ENCODE assay signal across 9 cellular contexts in genomic region chr20:57747889-57748456, GRCh38. TPM values are rescaled to one million over a fixed set of nuclear protein-coding genes. Genes with fewer than 3 reads are reported as not detected.
A peak's percentile ranks its signal among the peaks of the same experiment; 100 is the strongest.
DNase-seq lines count a peak whose midpoint lies in the region; ATAC-seq and TF ChIP-seq lines count a peak whose summit lies in the region.
"Had no signal": no experiment of that assay in that cellular context is flagged by ENCODE, and none has a peak within 500 bp of the region (broad histone marks: within the 10 kb centered on the region; RNA-seq: fewer than 3 reads in every experiment).

No MANE protein-coding gene starts in this region.

- H3K27ac Mint-ChIP-seq in activated T-cell treated with anti-CD3 and anti-CD28 coated beads, Interleukin-2, amount 50 U/mL, for 24 hours, result no peak overlapping the region
- H3K27ac Mint-ChIP-seq: effector memory CD8-positive, alpha-beta T cell had no signal

- H3K4me3 Mint-ChIP-seq in activated T-cell treated with anti-CD3 and anti-CD28 coated beads, Interleukin-2, amount 50 U/mL, for 24 hours, result no peak overlapping the region

- H3K27me3 Mint-ChIP-seq in activated T-cell treated with anti-CD3 and anti-CD28 coated beads, Interleukin-2, amount 50 U/mL, for 24 hours, result peaks cover 54% of the 10 kb centered on the region

- H3K4me2 ChIP-seq in BLaER1 treated with 17β-estradiol and CSF1 and Interleukin-3, amounts not matched to agents 10 nM and 100 nM, result peak overlapping the region in 10 of 11 experiments; percentile 82 to 94 (median 89); a peak in 14 of 22 replicates

- H3K27me3 ChIP-seq in BLaER1 treated with 17β-estradiol and CSF1 and Interleukin-3, amounts not matched to agents 10 nM and 100 nM, result peaks cover 0 to 17% (median 5%) of the 10 kb centered on the region in 11 experiments; a peak in 7 of 22 replicates
- H3K27me3 ChIP-seq in sigmoid colon, result no peaks in the 10 kb centered on the region

- peak; percentile 9; the same call in 2 of the 3 replicates for ATAC-seq in SK-N-SH treated with all-trans-retinoic acid at 6 μM for 48 hours
- peak; percentile 18 to 41 for ATAC-seq in left cardiac atrium
- ATAC-seq in GM18868 (IDR thresholded peaks at IDR 0.05; ENCODE audit: unreplicated experiment), result no peak

- H3K27ac ChIP-seq in BLaER1 treated with 17β-estradiol and CSF1 and Interleukin-3, amounts not matched to agents 10 nM and 100 nM, result no peak overlapping the region
- peak overlapping the region; percentile 70 to 90 (median 82) for H3K27ac ChIP-seq in sigmoid colon

- no peak for DNase-seq in left cardiac atrium
- peak; percentile 57 for DNase-seq in sigmoid colon
- no peak for DNase-seq in retina
- no peak for DNase-seq in putamen (ENCODE audit: low spot score)
- no peak for DNase-seq in activated T-cell treated with anti-CD3 and anti-CD28 coated beads, Interleukin-2, amount 50 U/mL, for 24 hours

- TF ChIP-seq POLR2A in sigmoid colon (IDR thresholded peaks at IDR 0.05), result no peak

- peaks cover 16% of the 10 kb centered on the region for H3K4me1 Mint-ChIP-seq in activated T-cell treated with anti-CD3 and anti-CD28 coated beads, Interleukin-2, amount 50 U/mL, for 24 hours (ENCODE audit: low read depth)

- H3K9me3 Mint-ChIP-seq in activated T-cell treated with anti-CD3 and anti-CD28 coated beads, Interleukin-2, amount 50 U/mL, for 24 hours, result no peaks in the 10 kb centered on the region
- H3K9me3 Mint-ChIP-seq: effector memory CD8-positive, alpha-beta T cell had no signal

- TF ChIP-seq EP300 in sigmoid colon (IDR thresholded peaks at IDR 0.05), result no peak

- H3K36me3 ChIP-seq in BLaER1 treated with 17β-estradiol and CSF1 and Interleukin-3, amounts not matched to agents 10 nM and 100 nM, result no peaks in the 10 kb centered on the region
- no peaks in the 10 kb centered on the region for H3K36me3 ChIP-seq in sigmoid colon

- peaks cover 13 to 27% (median 18%) of the 10 kb centered on the region in 10 experiments for H3K4me1 ChIP-seq in BLaER1 treated with 17β-estradiol and CSF1 and Interleukin-3, amounts not matched to agents 10 nM and 100 nM
- H3K4me1 ChIP-seq in sigmoid colon, result peaks cover 0 to 34% (median 27%) of the 10 kb centered on the region in 4 donors

- peaks cover 0 to 6% (median 0%) of the 10 kb centered on the region in 11 experiments; a peak in 2 of 22 replicates for H3K9me3 ChIP-seq in BLaER1 treated with 17β-estradiol and CSF1 and Interleukin-3, amounts not matched to agents 10 nM and 100 nM (replicated peaks in 1 of 11)
- no peaks in the 10 kb centered on the region for H3K9me3 ChIP-seq in sigmoid colon

- H4K20me1 ChIP-seq in BLaER1 treated with 17β-estradiol and CSF1 and Interleukin-3, amounts not matched to agents 10 nM and 100 nM, result no peaks in the 10 kb centered on the region; a peak in 1 of 22 replicates

- no peaks in the 10 kb centered on the region for H3K36me3 Mint-ChIP-seq in activated T-cell treated with anti-CD3 and anti-CD28 coated beads, Interleukin-2, amount 50 U/mL, for 24 hours (ENCODE audit: low read depth)

- H3K9ac ChIP-seq in BLaER1 treated with 17β-estradiol and CSF1 and Interleukin-3, amounts not matched to agents 10 nM and 100 nM, result no peak overlapping the region

- intact Hi-C loops in left cardiac atrium (cut with DNase I) (no loop called here), sigmoid colon (cut with DNase I) (loop anchor here (2.0 to 10.0 kb wide), 4 partner anchors 29 to 211 kb away; no protein-coding TSS in a partner anchor)

- 36 to 69% methylated on average over 18 of the region's 18 CpGs for WGBS in sigmoid colon, 2 donors

- no peak overlapping the region for H3K4me3 ChIP-seq in BLaER1 treated with 17β-estradiol and CSF1 and Interleukin-3, amounts not matched to agents 10 nM and 100 nM
- H3K4me3 ChIP-seq in sigmoid colon, result peak overlapping the region in 1 of 4 donors; percentile 46

- TF ChIP-seq CTCF in sigmoid colon (IDR thresholded peaks at IDR 0.05), result no peak

TF ChIP-seq in SK-N-SH treated with all-trans-retinoic acid at 6 μM for 48 hours, 23 proteins besides CTCF, POLR2A, EP300 and RAD21:
- TF ChIP-seq CSRNP3 (CRISPR knock-in tag; IDR thresholded peaks at IDR 0.05), result no peak
- no peak for TF ChIP-seq ISL1 (CRISPR knock-in tag; IDR thresholded peaks at IDR 0.05)
- TF ChIP-seq ESRRG (CRISPR knock-in tag; IDR thresholded peaks at IDR 0.05), result no peak
- no peak for TF ChIP-seq ARNTL (CRISPR knock-in tag; IDR thresholded peaks at IDR 0.05; ENCODE audit: borderline replicate concordance, low read depth)
- no peak for TF ChIP-seq TCF4 (CRISPR knock-in tag; IDR thresholded peaks at IDR 0.05; ENCODE audit: borderline replicate concordance)
- no peak for TF ChIP-seq GLIS3 (CRISPR knock-in tag; IDR thresholded peaks at IDR 0.05)
- TF ChIP-seq ZFP3 (CRISPR knock-in tag; IDR thresholded peaks at IDR 0.05), result no peak
- TF ChIP-seq SNAI2 (CRISPR knock-in tag; IDR thresholded peaks at IDR 0.05), result no peak
- no peak for TF ChIP-seq ZFP30 (CRISPR knock-in tag; IDR thresholded peaks at IDR 0.05)
- no peak for TF ChIP-seq ZNF8 (CRISPR knock-in tag; IDR thresholded peaks at IDR 0.05)

RNA-seq across cellular contexts. Expression of gene PMEPA1, which starts 38.2 kb away (rescaled TPM):
- 10 to 100 TPM; 28.3 to 60.3 TPM for total RNA-seq in left cardiac atrium
- 10 to 100 TPM in 1 of 4 donors, 1 to 10 TPM in 3; 3.9 to 23.3 (median 7.5) TPM for total RNA-seq in sigmoid colon
- 10 to 100 TPM in 1 of 3 donors, 1 to 10 TPM in 2; 3.6 to 16.8 (median 6.5) TPM for polyA plus RNA-seq in sigmoid colon

Comparison
In these comparisons a context has a peak if more than half of its experiments do, and no peak if none do; other contexts are left out.
1. H3K27ac ChIP-seq: peak in sigmoid colon (4 of 4); none in BLaER1 treated with 17β-estradiol and CSF1 and Interleukin-3, amounts not matched to agents 10 nM and 100 nM (0 of 11).